Comparison of ENCODE assay signal across 18 cellular contexts in genomic region chr4:39947963-39948362, GRCh38.
"Had no signal": no experiment of that assay in that cellular context is flagged by ENCODE, and none has a peak within 500 bp of the region (broad histone marks: within the 10 kb centered on the region; RNA-seq: fewer than 3 reads in every experiment).

No MANE protein-coding gene starts in this region.

- H3K36me3 ChIP-seq: heart left ventricle, neutrophil, tibial nerve, vagina had no signal

- DNase-seq: activated CD4-positive, alpha-beta T cell treated with anti-CD3 and anti-CD28 coated beads, Interleukin-2, amount 50 U/mL, for 48 hours; activated effector memory CD4-positive, alpha-beta T cell treated with Interleukin-2 at 50 U/mL for 16 hours; activated naive CD4-positive, alpha-beta T cell treated with anti-CD3 and anti-CD28 coated beads, Interleukin-2, amount 50 U/mL, for 16 hours; activated T-cell treated with anti-CD3 and anti-CD28 coated beads, Interleukin-2, amount 50 U/mL, for 4 hours; naive B cell; retina; stimulated activated CD4-positive, alpha-beta T cell treated with anti-CD3 and anti-CD28 coated beads, Interleukin-15, amount 100 ng/mL, for 24 hours; stimulated activated CD4-positive, alpha-beta T cell treated with anti-CD3 and anti-CD28 coated beads, Interleukin-4, amount 100 ng/mL, for 1 hour; stimulated activated naive CD4-positive, alpha-beta T cell treated with Interleukin-2 at 50 U/mL for 16 hours; substantia nigra had no signal

- H3K27ac ChIP-seq: epithelial cell of prostate, neutrophil, vagina had no signal

- H3K4me3 ChIP-seq: heart left ventricle, lung, skin epidermis, tibial nerve, vagina had no signal

- H3K9me3 ChIP-seq: heart left ventricle, neutrophil, tibial nerve, vagina had no signal

- H3K27ac Mint-ChIP-seq: T-helper 2 cell treated with Interferon-gamma antibody and Interleukin-4, amounts not matched to agents 5 μg/mL and 100 μg/mL, for 36 hours had no signal

- H3K4me3 Mint-ChIP-seq: activated T-cell treated with anti-CD3 and anti-CD28 coated beads, Interleukin-2, amount 50 U/mL, for 4 hours; T-helper 2 cell treated with Interferon-gamma antibody and Interleukin-4, amounts not matched to agents 5 μg/mL and 100 μg/mL, for 36 hours had no signal

- ATAC-seq: activated T-cell treated with anti-CD3 and anti-CD28 coated beads, Interleukin-2, amount 50 U/mL, for 4 hours; heart left ventricle had no signal

- H3K36me3 Mint-ChIP-seq: naive B cell had no signal

- H3K27me3 Mint-ChIP-seq: naive B cell had no signal

- H3K9me3 Mint-ChIP-seq: activated T-cell treated with anti-CD3 and anti-CD28 coated beads, Interleukin-2, amount 50 U/mL, for 4 hours; naive B cell; T-helper 2 cell treated with Interferon-gamma antibody and Interleukin-4, amounts not matched to agents 5 μg/mL and 100 μg/mL, for 36 hours had no signal

- H3K27me3 ChIP-seq: heart left ventricle, neutrophil, tibial nerve, vagina had no signal
